Comparison of ENCODE assay signal across 1 cellular context in genomic region chr17:81228420-81228819, GRCh38.
TF ChIP-seq lines count a peak whose summit lies in the region.

No MANE protein-coding gene starts in this region.

TF ChIP-seq in GM12878, 131 proteins besides CTCF, POLR2A, EP300 and RAD21 (continued from another document):
- TF ChIP-seq BCL11A (IDR thresholded peaks at IDR 0.05; ENCODE audit: low read depth, low read length) (no peak), POLR2AphosphoS5 (IDR thresholded peaks at IDR 0.05; ENCODE audit: low read length) (peak; percentile 40), SMAD5 (IDR thresholded peaks at IDR 0.05; ENCODE audit: low read depth) (no peak), ZNF687 (IDR thresholded peaks at IDR 0.05) (peak; percentile 89), MYC (IDR thresholded peaks at IDR 0.05; ENCODE audit: insufficient read depth, insufficient read length, insufficient replicate concordance, low read length, severe bottlenecking) (no peak), HDAC2 (IDR thresholded peaks at IDR 0.05) (no peak), FOXK2 (IDR thresholded peaks at IDR 0.05) (no peak), REST (IDR thresholded peaks at IDR 0.05; ENCODE audit: low read depth, low read length) (no peak), ZBED1 (IDR thresholded peaks at IDR 0.05; ENCODE audit: borderline replicate concordance) (no peak), RELB (IDR thresholded peaks at IDR 0.05; ENCODE audit: low read depth) (peak; percentile 31; the same call in 1 of the 2 replicates), SPI1 (IDR thresholded peaks at IDR 0.05; ENCODE audit: borderline replicate concordance, insufficient read depth, low read depth, low read length) (peak; percentile 70; the same call in 1 of the 2 replicates), PAX8 (IDR thresholded peaks at IDR 0.05) (no peak), CHD2 (IDR thresholded peaks at IDR 0.05; ENCODE audit: borderline replicate concordance, low read depth, low read length) (peak; percentile 11; the same call in 1 of the 2 replicates), STAT1 (conservative IDR thresholded peaks at IDR 0.05) (no peak), IKZF1 (conservative IDR thresholded peaks at IDR 0.05) (0 out of 2 replicates have a peak, but pooled peaks have one; percentile 40), SREBF2 (IDR thresholded peaks at IDR 0.05; ENCODE audit: low read length) (no peak), ZNF592 (IDR thresholded peaks at IDR 0.05) (no peak), MAX (IDR thresholded peaks at IDR 0.05; ENCODE audit: low read depth, low read length) (0 out of 2 replicates have a peak, but pooled peaks have one; percentile 44), MXI1 (IDR thresholded peaks at IDR 0.05; ENCODE audit: low read depth, low read length) (peak; percentile 42; the same call in 1 of the 2 replicates), ZBTB4 (CRISPR knock-in tag; IDR thresholded peaks at IDR 0.05) (no peak), NBN (IDR thresholded peaks at IDR 0.05) (peak; percentile 39; the same call in 1 of the 2 replicates), KLF5 (IDR thresholded peaks at IDR 0.05; ENCODE audit: partially characterized antibody) (no peak), HDGF (IDR thresholded peaks at IDR 0.05) (no peak), IKZF2 (IDR thresholded peaks at IDR 0.05) (peak in 1 of 2 experiments; percentile 33; a peak in 2 of 4 replicates), ZNF217 (IDR thresholded peaks at IDR 0.05) (no peak), NFIC (IDR thresholded peaks at IDR 0.05; ENCODE audit: low read depth, low read length) (no peak), USF1 (IDR thresholded peaks at IDR 0.05; ENCODE audit: borderline replicate concordance, extremely low read length, insufficient read depth, low read depth, low read length) (no peak), CHD4 (IDR thresholded peaks at IDR 0.05) (no peak), CEBPB (IDR thresholded peaks at IDR 0.05; ENCODE audit: borderline replicate concordance in 1 of 2, low read depth in 2 of 2, low read length in 2 of 2) (no peak), EZH2 (IDR thresholded peaks at IDR 0.05; ENCODE audit: borderline replicate concordance, control insufficient read depth, low read depth, low read length) (no peak), YY1 (IDR thresholded peaks at IDR 0.05; ENCODE audit: low read depth, low read length) (no peak), HDAC6 (IDR thresholded peaks at IDR 0.05; ENCODE audit: unreplicated experiment) (no peak), NR2F1 (conservative IDR thresholded peaks at IDR 0.05) (0 out of 2 replicates have a peak, but pooled peaks have one; percentile 25), IRF5 (IDR thresholded peaks at IDR 0.05; ENCODE audit: borderline replicate concordance) (no peak)
